ENCODE assay signal across 26 cellular contexts in genomic region chr9:6785682-6786081, GRCh38.
DNase-seq lines count a peak whose midpoint lies in the region; ATAC-seq lines count a peak whose summit lies in the region.
"Had no signal": no experiment of that assay in that cellular context is flagged by ENCODE, and none has a peak within 500 bp of the region (broad histone marks: within the 10 kb centered on the region; RNA-seq: fewer than 3 reads in every experiment).

No MANE protein-coding gene starts in this region.

- peaks cover 6% of the 10 kb centered on the region for H3K36me3 Mint-ChIP-seq in central memory CD8-positive, alpha-beta T cell (ENCODE audit: insufficient read depth)
- H3K36me3 Mint-ChIP-seq in stimulated activated naive B cell treated with anti-CD40 and anti-IgM and Interleukin-4, amounts not matched to agents 10 μg/mL and 1 μg/mL and 100 μg/mL, for 72 hours = peaks cover 9 to 12% of the 10 kb centered on the region in 2 donors
- H3K36me3 Mint-ChIP-seq: stimulated activated effector memory CD8-positive, alpha-beta T cell treated with anti-CD3 and anti-CD28 coated beads, Interleukin-12 subunit alpha, Interleukin-12 subunit beta, amount 100 ng/mL, for 72 hours had no signal

- peaks cover 68% of the 10 kb centered on the region for H3K4me1 Mint-ChIP-seq in central memory CD8-positive, alpha-beta T cell
- peaks cover 47 to 73% of the 10 kb centered on the region in 2 donors for H3K4me1 Mint-ChIP-seq in stimulated activated naive B cell treated with anti-CD40 and anti-IgM and Interleukin-4, amounts not matched to agents 10 μg/mL and 1 μg/mL and 100 μg/mL, for 72 hours

- H3K27me3 Mint-ChIP-seq in central memory CD8-positive, alpha-beta T cell = no peaks in the 10 kb centered on the region
- H3K27me3 Mint-ChIP-seq in stimulated activated naive B cell treated with anti-CD40 and anti-IgM and Interleukin-4, amounts not matched to agents 10 μg/mL and 1 μg/mL and 100 μg/mL, for 72 hours = no peaks in the 10 kb centered on the region

- peak; percentile 33 for DNase-seq in activated CD8-positive, alpha-beta memory T cell treated with anti-CD3 and anti-CD28 coated beads for 24 hours
- no peak for DNase-seq in activated CD8-positive, alpha-beta memory T cell treated with anti-CD3 and anti-CD28 coated beads, Interleukin-2, amount 50 U/mL, for 4 hours
- no peak for DNase-seq in central memory CD8-positive, alpha-beta T cell (ENCODE audit: low spot score in 2 of 2)
- peak; percentile 40 for DNase-seq in medulla oblongata (ENCODE audit: extremely low spot score)
- no peak for DNase-seq in stimulated activated naive B cell treated with anti-CD40 and anti-IgM and Interleukin-4, amounts not matched to agents 10 μg/mL and 1 μg/mL and 100 μg/mL, for 72 hours
- DNase-seq in NCI-H2171 (lab: John Stamatoyannopoulos, UW) = no peak
- DNase-seq: activated CD4-positive, alpha-beta T cell treated with anti-CD3 and anti-CD28 coated beads for 1 hour; activated CD8-positive, alpha-beta T cell treated with anti-CD3 and anti-CD28 coated beads, Interleukin-2, amount 10 ng/mL, durations not matched to agents 7 days and 5 days; activated T-cell treated with anti-CD3 and anti-CD28 coated beads for 4 hours; anterior cingulate cortex; effector CD4-positive, alpha-beta T cell; GM23248; HFFc6; left ventricle myocardium inferior; NCI-H1092 treated with DMSO at 0.1 percent for 48 hours; NCI-H187 treated with DMSO at 0.1 percent for 48 hours; NCI-H2171 treated with DMSO at 0.1 percent for 48 hours; NCI-H510A; PC-3; upper lobe of left lung had no signal

- no peak overlapping the region for H3K4me3 Mint-ChIP-seq in central memory CD8-positive, alpha-beta T cell
- no peak overlapping the region for H3K4me3 Mint-ChIP-seq in stimulated activated naive B cell treated with anti-CD40 and anti-IgM and Interleukin-4, amounts not matched to agents 10 μg/mL and 1 μg/mL and 100 μg/mL, for 72 hours
- H3K4me3 Mint-ChIP-seq: activated CD8-positive, alpha-beta T cell treated with anti-CD3 and anti-CD28 coated beads, Interleukin-2, amount 10 ng/mL, durations not matched to agents 7 days and 5 days; HFFc6; stimulated activated effector memory CD8-positive, alpha-beta T cell treated with anti-CD3 and anti-CD28 coated beads, Interleukin-12 subunit alpha, Interleukin-12 subunit beta, amount 100 ng/mL, for 72 hours; T-helper 1 cell treated with Interleukin-12 subunit alpha and Interleukin-12 subunit beta and Interleukin-4 antibody, amounts not matched to agents 30 μg/mL and 1 μg/mL, for 36 hours had no signal

- H3K27ac Mint-ChIP-seq in central memory CD8-positive, alpha-beta T cell (ENCODE audit: low read depth) = peak overlapping the region; percentile 7
- H3K27ac Mint-ChIP-seq in stimulated activated naive B cell treated with anti-CD40 and anti-IgM and Interleukin-4, amounts not matched to agents 10 μg/mL and 1 μg/mL and 100 μg/mL, for 72 hours = peak overlapping the region; percentile 62
- H3K27ac Mint-ChIP-seq: activated CD8-positive, alpha-beta T cell treated with anti-CD3 and anti-CD28 coated beads, Interleukin-2, amount 10 ng/mL, durations not matched to agents 7 days and 5 days; activated naive CD4-positive, alpha-beta T cell treated with anti-CD3 and anti-CD28 coated beads, Interleukin-2, amount 50 U/mL, for 72 hours; activated T-helper 2 cell treated with anti-CD3 and anti-CD28 coated beads, Interferon-gamma antibody, Interleukin-2, Interleukin-4, amounts not matched to agents 10 μg/mL and 5 μg/mL and 100 μg/mL, durations not matched to agents 14 hours and 24 hours and 36 hours; HFFc6; stimulated activated effector memory CD8-positive, alpha-beta T cell treated with anti-CD3 and anti-CD28 coated beads, Interleukin-12 subunit alpha, Interleukin-12 subunit beta, amount 100 ng/mL, for 72 hours; T-helper 1 cell treated with Interleukin-12 subunit alpha and Interleukin-12 subunit beta and Interleukin-4 antibody, amounts not matched to agents 30 μg/mL and 1 μg/mL, for 36 hours had no signal

- no peak for ATAC-seq in central memory CD8-positive, alpha-beta T cell (replicated peaks; ENCODE audit: extremely low read depth, poor library complexity, severe bottlenecking)
- ATAC-seq in stimulated activated naive B cell treated with anti-CD40 and anti-IgM and Interleukin-4, amounts not matched to agents 10 μg/mL and 1 μg/mL and 100 μg/mL, for 72 hours (replicated peaks) = no peak
- ATAC-seq in GM19351 (IDR thresholded peaks at IDR 0.05; ENCODE audit: unreplicated experiment) (no peak), HG02610 (IDR thresholded peaks at IDR 0.05; ENCODE audit: unreplicated experiment) (no peak)
- ATAC-seq: activated CD8-positive, alpha-beta T cell treated with anti-CD3 and anti-CD28 coated beads, Interleukin-2, amount 10 ng/mL, durations not matched to agents 7 days and 5 days; activated naive CD4-positive, alpha-beta T cell treated with anti-CD3 and anti-CD28 coated beads, Interleukin-2, amount 50 U/mL, for 72 hours; PC-3; stimulated activated effector memory CD8-positive, alpha-beta T cell treated with anti-CD3 and anti-CD28 coated beads, Interleukin-12 subunit alpha, Interleukin-12 subunit beta, amount 100 ng/mL, for 72 hours had no signal

- no peaks in the 10 kb centered on the region for H3K9me3 Mint-ChIP-seq in central memory CD8-positive, alpha-beta T cell
- H3K9me3 Mint-ChIP-seq in stimulated activated naive B cell treated with anti-CD40 and anti-IgM and Interleukin-4, amounts not matched to agents 10 μg/mL and 1 μg/mL and 100 μg/mL, for 72 hours = no peaks in the 10 kb centered on the region
- H3K9me3 Mint-ChIP-seq: activated naive CD4-positive, alpha-beta T cell treated with anti-CD3 and anti-CD28 coated beads, Interleukin-2, amount 50 U/mL, for 72 hours; activated T-helper 2 cell treated with anti-CD3 and anti-CD28 coated beads, Interferon-gamma antibody, Interleukin-2, Interleukin-4, amounts not matched to agents 10 μg/mL and 5 μg/mL and 100 μg/mL, durations not matched to agents 14 hours and 24 hours and 36 hours; HFFc6; stimulated activated effector memory CD8-positive, alpha-beta T cell treated with anti-CD3 and anti-CD28 coated beads, Interleukin-12 subunit alpha, Interleukin-12 subunit beta, amount 100 ng/mL, for 72 hours; T-helper 1 cell treated with Interleukin-12 subunit alpha and Interleukin-12 subunit beta and Interleukin-4 antibody, amounts not matched to agents 30 μg/mL and 1 μg/mL, for 36 hours had no signal

Comparison
In these comparisons a context has a peak if more than half of its experiments do, and no peak if none do; other contexts are left out.
1. DNase-seq: peak in activated CD8-positive, alpha-beta memory T cell treated with anti-CD3 and anti-CD28 coated beads for 24 hours (single experiment) and medulla oblongata (single experiment); none in activated CD8-positive, alpha-beta memory T cell treated with anti-CD3 and anti-CD28 coated beads, Interleukin-2, amount 50 U/mL, for 4 hours (single experiment), central memory CD8-positive, alpha-beta T cell (0 of 2), stimulated activated naive B cell treated with anti-CD40 and anti-IgM and Interleukin-4, amounts not matched to agents 10 μg/mL and 1 μg/mL and 100 μg/mL, for 72 hours (single experiment) and NCI-H2171 (single experiment).